1 cellular context compared by ENCODE assay signal in the genomic region with DNA sequence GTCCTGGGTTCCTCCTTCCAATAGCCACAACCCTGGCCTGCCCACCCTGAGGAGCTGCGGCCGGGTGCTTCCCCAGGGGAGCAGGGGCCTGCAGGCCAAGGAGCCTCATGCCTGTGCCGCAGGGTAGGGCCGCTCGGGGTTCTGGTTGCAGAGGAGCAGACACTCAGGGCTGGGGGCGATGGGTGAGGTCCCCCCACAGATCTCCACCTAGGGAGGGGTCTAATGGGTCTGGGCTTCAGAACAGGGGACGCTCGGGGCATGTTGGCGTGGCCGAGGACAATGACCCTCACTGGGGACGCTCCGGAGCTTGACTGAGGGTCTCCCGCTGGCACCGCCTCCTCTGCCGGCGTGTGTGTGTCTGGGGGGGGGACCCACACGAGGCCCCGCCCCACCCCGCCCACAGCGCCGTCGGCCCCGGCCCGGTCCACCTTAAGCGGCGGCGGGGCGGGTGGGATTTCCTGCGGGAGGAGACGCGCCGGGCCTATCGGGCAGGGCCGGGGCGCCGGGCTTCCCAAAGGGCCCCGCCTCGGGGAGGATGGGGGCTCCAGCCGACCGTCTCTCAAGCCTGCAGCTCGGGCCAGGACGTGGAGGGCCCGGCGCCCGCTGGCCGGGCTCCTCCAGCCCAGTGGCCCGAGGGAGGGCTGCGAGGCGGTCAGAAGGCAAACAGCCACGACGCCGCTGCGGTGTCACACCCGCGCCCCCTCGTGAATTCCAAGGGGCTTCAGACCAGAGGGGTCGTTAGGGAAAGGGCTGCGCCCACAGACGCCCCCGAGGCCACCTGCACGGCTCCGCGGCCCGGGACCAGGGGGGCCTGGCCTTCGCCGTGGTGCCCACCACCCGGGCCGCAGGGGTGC.
A peak's percentile ranks its signal among the peaks of the same experiment; 100 is the strongest.
TF ChIP-seq lines count a peak whose summit lies in the region.

No MANE protein-coding gene starts in this region.

TF ChIP-seq in H1, 55 proteins besides CTCF, POLR2A, EP300 and RAD21:
- TF ChIP-seq KDM4A (IDR thresholded peaks at IDR 0.05; ENCODE audit: low read depth, low read length, severe bottlenecking), result peak; percentile 43
- no peak for TF ChIP-seq CBX8 (IDR thresholded peaks at IDR 0.05; ENCODE audit: borderline replicate concordance, low read depth, low read length)
- TF ChIP-seq PHF8 (conservative IDR thresholded peaks at IDR 0.05; ENCODE audit: low read depth, low read length), result 0 out of 2 replicates have a peak, but pooled peaks have one; percentile 25
- TF ChIP-seq EGR1 (IDR thresholded peaks at IDR 0.05; ENCODE audit: borderline replicate concordance, low read depth, low read length), result no peak
- no peak for TF ChIP-seq KDM5A (IDR thresholded peaks at IDR 0.05; ENCODE audit: low read length)
- no peak for TF ChIP-seq GTF2F1 (IDR thresholded peaks at IDR 0.05; ENCODE audit: borderline replicate concordance, low read depth, low read length)
- no peak for TF ChIP-seq YY1 (IDR thresholded peaks at IDR 0.05; ENCODE audit: low read depth, low read length)
- TF ChIP-seq POU5F1 (IDR thresholded peaks at IDR 0.05; ENCODE audit: low read depth, low read length), result no peak
- TF ChIP-seq ASH2L (IDR thresholded peaks at IDR 0.05; ENCODE audit: low read length), result no peak
- TF ChIP-seq RXRA (IDR thresholded peaks at IDR 0.05; ENCODE audit: insufficient read depth, low read depth, low read length), result no peak
- TF ChIP-seq, protein P1, sequence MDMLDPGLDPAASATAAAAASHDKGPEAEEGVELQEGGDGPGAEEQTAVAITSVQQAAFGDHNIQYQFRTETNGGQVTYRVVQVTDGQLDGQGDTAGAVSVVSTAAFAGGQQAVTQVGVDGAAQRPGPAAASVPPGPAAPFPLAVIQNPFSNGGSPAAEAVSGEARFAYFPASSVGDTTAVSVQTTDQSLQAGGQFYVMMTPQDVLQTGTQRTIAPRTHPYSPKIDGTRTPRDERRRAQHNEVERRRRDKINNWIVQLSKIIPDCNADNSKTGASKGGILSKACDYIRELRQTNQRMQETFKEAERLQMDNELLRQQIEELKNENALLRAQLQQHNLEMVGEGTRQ (IDR thresholded peaks at IDR 0.05; ENCODE audit: low read length), result no peak
- TF ChIP-seq RNF2 (IDR thresholded peaks at IDR 0.05; ENCODE audit: borderline replicate concordance, low read depth, low read length, missing control alignments, poor library complexity, severe bottlenecking), result no peak
- TF ChIP-seq TEAD4 (IDR thresholded peaks at IDR 0.05; ENCODE audit: low read depth, low read length), result no peak
- no peak for TF ChIP-seq BACH1 (IDR thresholded peaks at IDR 0.05; ENCODE audit: low read length)
- TF ChIP-seq, protein P2, sequence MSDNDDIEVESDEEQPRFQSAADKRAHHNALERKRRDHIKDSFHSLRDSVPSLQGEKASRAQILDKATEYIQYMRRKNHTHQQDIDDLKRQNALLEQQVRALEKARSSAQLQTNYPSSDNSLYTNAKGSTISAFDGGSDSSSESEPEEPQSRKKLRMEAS (IDR thresholded peaks at IDR 0.05), result no peak
- TF ChIP-seq TAF1 (IDR thresholded peaks at IDR 0.05; ENCODE audit: low read depth, low read length), result 0 out of 2 replicates have a peak, but pooled peaks have one; percentile 19
- peak; percentile 39; the same call in 1 of the 2 replicates for TF ChIP-seq TBP (IDR thresholded peaks at IDR 0.05; ENCODE audit: low read depth, low read length)
- no peak for TF ChIP-seq SUZ12 (IDR thresholded peaks at IDR 0.05; ENCODE audit: low read length)
- TF ChIP-seq SIN3A (conservative IDR thresholded peaks at IDR 0.05 in 1 of 2, IDR thresholded peaks at IDR 0.05 in 1 of 2; ENCODE audit: low read depth in 1 of 2, low read length in 2 of 2), result peak in 1 of 2 experiments; percentile 31; a peak in 1 of 4 replicates
